ENCODE assay signal across 20 cellular contexts in genomic region chr19:7602240-7602934, GRCh38. TPM values are rescaled to one million over a fixed set of nuclear protein-coding genes. Genes with fewer than 3 reads are reported as not detected.
DNase-seq lines count a peak whose midpoint lies in the region; TF ChIP-seq lines count a peak whose summit lies in the region.
"Had no signal": no experiment of that assay in that cellular context is flagged by ENCODE, and none has a peak within 500 bp of the region (broad histone marks: within the 10 kb centered on the region; RNA-seq: fewer than 3 reads in every experiment).

No MANE protein-coding gene starts in this region.

- H3K4me1 ChIP-seq in parathyroid adenoma: peaks cover 6% of the 10 kb centered on the region
- H3K4me1 ChIP-seq: SJCRH30 had no signal

- no peak for TF ChIP-seq CTCF in GM20000 (IDR thresholded peaks at IDR 0.05; ENCODE audit: extremely low read depth, missing control alignments)
- TF ChIP-seq CTCF in fibroblast of the aortic adventitia (IDR thresholded peaks at IDR 0.05; ENCODE audit: insufficient read depth, low read length): no peak
- no peak for TF ChIP-seq CTCF in parathyroid adenoma (IDR thresholded peaks at IDR 0.05)

- no peaks in the 10 kb centered on the region for H3K9me3 ChIP-seq in parathyroid adenoma (ENCODE audit: control insufficient read depth, low read length)
- H3K9me3 ChIP-seq: SJCRH30 had no signal

- no peak overlapping the region for H2AFZ ChIP-seq in parathyroid adenoma

- no peaks in the 10 kb centered on the region for H3K27me3 ChIP-seq in parathyroid adenoma (ENCODE audit: control insufficient read depth, insufficient read depth, low read length)
- H3K27me3 ChIP-seq: SJCRH30 had no signal

- no peaks in the 10 kb centered on the region for H3K79me2 ChIP-seq in parathyroid adenoma

- H3K9ac ChIP-seq in parathyroid adenoma: no peak overlapping the region
- H3K9ac ChIP-seq: KMS-11 had no signal

- no peak overlapping the region for H3K4me2 ChIP-seq in parathyroid adenoma (ENCODE audit: low read length)
- H3K4me2 ChIP-seq: KMS-11 had no signal

- peak overlapping the region; percentile 2 for H3K27ac ChIP-seq in parathyroid adenoma
- H3K27ac ChIP-seq: KMS-11, SJCRH30 had no signal

- no peaks in the 10 kb centered on the region for H3K36me3 ChIP-seq in parathyroid adenoma (ENCODE audit: control insufficient read depth, insufficient read depth, low read length)
- H3K36me3 ChIP-seq: SJCRH30 had no signal

- DNase-seq in GM20000 (ENCODE audit: low spot score): peak; percentile 4
- DNase-seq in OCI-M1 (lab: John Stamatoyannopoulos, UW): peak; percentile 3
- peak; percentile 14 for DNase-seq in fibroblast of the aortic adventitia (ENCODE audit: low read depth)
- DNase-seq in GM19238 (ENCODE audit: insufficient read length, low spot score): no peak
- DNase-seq in SK-N-DZ (ENCODE audit: low spot score): no peak
- DNase-seq in erythroblast (lab: John Stamatoyannopoulos, UW): no peak
- DNase-seq in NCI-H2196 treated with DMSO at 0.1 percent for 48 hours (lab: John Stamatoyannopoulos, UW; ENCODE audit: unreplicated experiment): no peak
- DNase-seq: Calu3; CD4-positive, CD25-positive, alpha-beta regulatory T cell; GF-D8; GOT3; NCI-H1092 treated with DMSO at 0.1 percent for 48 hours; NCI-H1694; SJCRH30 had no signal

- TF ChIP-seq POLR2A in erythroblast (IDR thresholded peaks at IDR 0.05; ENCODE audit: low read length): no peak

- H3K4me3 ChIP-seq in fibroblast of the aortic adventitia (ENCODE audit: low read depth, low read length) (no peak overlapping the region), parathyroid adenoma (ENCODE audit: low read depth, low read length) (no peak overlapping the region)
- H3K4me3 ChIP-seq: SJCRH30 had no signal

RNA-seq across cellular contexts. Expression of gene CAMSAP3, which starts 6.7 kb away (rescaled TPM):
- not detected in 2 replicates for total RNA-seq in fibroblast of the aortic adventitia (ENCODE audit: low replicate concordance)
- 2.9 and 5.4 TPM in 2 replicates for polyA plus RNA-seq in SK-N-DZ (2014; cell fraction: cytosol; rRNA removed)
- polyA plus RNA-seq in SK-N-DZ (2014; cell fraction: nucleus; rRNA removed): 8.3 and 10.1 TPM in 2 replicates
- total RNA-seq: CD4-positive, CD25-positive, alpha-beta regulatory T cell; RPMI7951 had no signal
- polyA plus RNA-seq: CD4-positive, CD25-positive, alpha-beta regulatory T cell had no signal

RNA-seq across cellular contexts. Expression of gene XAB2, which starts 27.0 kb away (rescaled TPM):
- total RNA-seq in fibroblast of the aortic adventitia (ENCODE audit: low replicate concordance): 26.9 and 30.5 TPM in 2 replicates
- 35.3 and 39.2 TPM in 2 replicates for polyA plus RNA-seq in SK-N-DZ (2014; cell fraction: cytosol; rRNA removed)
- polyA plus RNA-seq in SK-N-DZ (2014; cell fraction: nucleus; rRNA removed): 84.4 and 87.7 TPM in 2 replicates

RNA-seq across cellular contexts. Expression of gene PET100, which starts 27.2 kb away (rescaled TPM):
- 7.1 and 35.2 TPM in 2 replicates for total RNA-seq in fibroblast of the aortic adventitia (ENCODE audit: low replicate concordance)
- polyA plus RNA-seq in SK-N-DZ (2014; cell fraction: cytosol; rRNA removed): 9.4 and 58.0 TPM in 2 replicates
- 9.5 and 56.6 TPM in 2 replicates for polyA plus RNA-seq in SK-N-DZ (2014; cell fraction: nucleus; rRNA removed)

RNA-seq across cellular contexts. Expression of gene PCP2, which starts 31.1 kb away (rescaled TPM):
- total RNA-seq in fibroblast of the aortic adventitia (ENCODE audit: low replicate concordance): not detected in 2 replicates
- not detected in 2 replicates for polyA plus RNA-seq in SK-N-DZ (2014; cell fraction: cytosol; rRNA removed)
- not detected in 2 replicates for polyA plus RNA-seq in SK-N-DZ (2014; cell fraction: nucleus; rRNA removed)
- total RNA-seq: Calu3, HepG2, MCF 10A, NCI-H460, RPMI7951, SJCRH30 had no signal

RNA-seq across cellular contexts. Expression of gene STXBP2, which starts 34.5 kb away (rescaled TPM):
- total RNA-seq in fibroblast of the aortic adventitia (ENCODE audit: low replicate concordance): 0.90 and 2.8 TPM in 2 replicates
- 0.58 and 0.74 TPM in 2 replicates for polyA plus RNA-seq in SK-N-DZ (2014; cell fraction: cytosol; rRNA removed)
- polyA plus RNA-seq in SK-N-DZ (2014; cell fraction: nucleus; rRNA removed): 4.6 and 6.9 TPM in 2 replicates
- total RNA-seq: SJCRH30 had no signal

Comparison
In these comparisons a context has a peak if more than half of its experiments do, and no peak if none do; other contexts are left out.
1. DNase-seq: peak in GM20000 (single experiment), OCI-M1 (single experiment) and fibroblast of the aortic adventitia (single experiment); none in GM19238 (single experiment), SK-N-DZ (single experiment), erythroblast (0 of 2) and NCI-H2196 treated with DMSO at 0.1 percent for 48 hours (single experiment).